1 cellular context compared by ENCODE assay signal in genomic region chr10:86068532-86069337, GRCh38.
TF ChIP-seq lines count a peak whose summit lies in the region.

No MANE protein-coding gene starts in this region.

TF ChIP-seq in H1, 55 proteins besides CTCF, POLR2A, EP300 and RAD21:
- no peak for TF ChIP-seq RBBP5 (IDR thresholded peaks at IDR 0.05; ENCODE audit: borderline replicate concordance, low read depth, low read length)
- no peak for TF ChIP-seq SUZ12 (IDR thresholded peaks at IDR 0.05; ENCODE audit: low read length)
- no peak for TF ChIP-seq BACH1 (IDR thresholded peaks at IDR 0.05; ENCODE audit: low read length)
- no peak for TF ChIP-seq CEBPB (IDR thresholded peaks at IDR 0.05; ENCODE audit: low read depth, low read length)
- TF ChIP-seq SP4 (IDR thresholded peaks at IDR 0.05; ENCODE audit: low read length), result no peak
- no peak for TF ChIP-seq ATF2 (IDR thresholded peaks at IDR 0.05; ENCODE audit: low read length)
- TF ChIP-seq GTF2F1 (IDR thresholded peaks at IDR 0.05; ENCODE audit: borderline replicate concordance, low read depth, low read length), result no peak
- TF ChIP-seq BCL11A (IDR thresholded peaks at IDR 0.05; ENCODE audit: low read depth in 2 of 2, low read length in 2 of 2), result no peak
- no peak for TF ChIP-seq EGR1 (IDR thresholded peaks at IDR 0.05; ENCODE audit: borderline replicate concordance, low read depth, low read length)
- TF ChIP-seq BRCA1 (IDR thresholded peaks at IDR 0.05; ENCODE audit: low read depth, low read length), result no peak
- no peak for TF ChIP-seq CREB1 (IDR thresholded peaks at IDR 0.05)
- no peak for TF ChIP-seq JUND (IDR thresholded peaks at IDR 0.05; ENCODE audit: low read length)
- no peak for TF ChIP-seq JUN (IDR thresholded peaks at IDR 0.05; ENCODE audit: low read depth, low read length)
TF ChIP-seq in H1: peak in this region for 0.
